ENCODE assay signal across 19 cellular contexts in the genomic region with DNA sequence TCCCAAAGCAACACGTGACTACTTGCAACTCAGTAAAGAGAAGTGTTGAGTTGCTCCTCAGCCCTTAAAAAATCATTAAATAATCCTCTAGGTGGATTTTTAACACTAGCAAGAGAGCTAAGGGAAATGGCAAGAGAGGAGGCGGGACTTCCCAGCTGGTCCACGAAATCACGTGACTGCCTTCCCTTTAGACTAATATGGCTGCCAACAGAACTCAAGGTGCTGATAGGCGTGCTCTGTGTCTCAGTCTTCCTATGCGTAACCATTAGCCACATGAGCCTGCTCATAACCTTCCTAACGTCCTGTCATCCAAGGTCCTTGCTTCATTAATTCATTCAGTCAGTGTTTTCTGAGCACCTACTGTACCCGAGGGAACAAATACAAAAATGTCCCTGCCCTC.
A peak's percentile ranks its signal among the peaks of the same experiment; 100 is the strongest.
DNase-seq lines count a peak whose midpoint lies in the region; ATAC-seq, FAIRE-seq and TF ChIP-seq lines count a peak whose summit lies in the region.
"Had no signal": no experiment of that assay in that cellular context is flagged by ENCODE, and none has a peak within 500 bp of the region (broad histone marks: within the 10 kb centered on the region; RNA-seq: fewer than 3 reads in every experiment).

No MANE protein-coding gene starts in this region.

- TF ChIP-seq EP300 in K562 (IDR thresholded peaks at IDR 0.05; ENCODE audit: low read length): no peak

- no peaks in the 10 kb centered on the region for H3K4me1 ChIP-seq in HCT116 (ENCODE audit: control insufficient read depth in 1 of 2, insufficient read depth in 2 of 2, low read length in 2 of 2)
- H3K4me1 ChIP-seq in K562 (replicated peaks in 1 of 2; ENCODE audit: control insufficient read depth in 2 of 2, insufficient read depth in 2 of 2, low read length in 2 of 2): no peaks in the 10 kb centered on the region
- no peaks in the 10 kb centered on the region for H3K4me1 ChIP-seq in testis
- H3K4me1 ChIP-seq in trophoblast cell (ENCODE audit: control insufficient read depth in 1 of 2, insufficient read depth in 2 of 2, low read length in 2 of 2): peaks cover 0 to 3% of the 10 kb centered on the region in 2 experiments
- H3K4me1 ChIP-seq: BLaER1, Caco-2 had no signal

- H3K27me3 ChIP-seq in HCT116 (ENCODE audit: insufficient read depth, low read length) (no peaks in the 10 kb centered on the region), K562 (ENCODE audit: control insufficient read depth in 2 of 2, insufficient read depth in 2 of 2, low read length in 2 of 2) (no peaks in the 10 kb centered on the region), testis (no peaks in the 10 kb centered on the region), trophoblast cell (ENCODE audit: insufficient read depth, low read length) (no peaks in the 10 kb centered on the region)
- H3K27me3 ChIP-seq: BLaER1 had no signal

- H3K4ac ChIP-seq in trophoblast cell (ENCODE audit: low read depth, low read length): no peak overlapping the region

- H3K36me3 ChIP-seq in HCT116 (ENCODE audit: control insufficient read depth in 1 of 2, insufficient read depth in 2 of 2, low read length in 2 of 2) (no peaks in the 10 kb centered on the region), K562 (ENCODE audit: control insufficient read depth, insufficient read depth, low read length) (no peaks in the 10 kb centered on the region), testis (ENCODE audit: low read depth, missing control alignments) (no peaks in the 10 kb centered on the region), trophoblast cell (ENCODE audit: control insufficient read depth in 1 of 2, insufficient read depth in 2 of 2, low read length in 2 of 2) (peaks cover 6 to 11% of the 10 kb centered on the region in 2 experiments)

- H3K79me2 ChIP-seq in HCT116 (ENCODE audit: insufficient read depth, low read length): no peaks in the 10 kb centered on the region
- no peaks in the 10 kb centered on the region for H3K79me2 ChIP-seq in K562 (ENCODE audit: control insufficient read depth, insufficient read depth, low read length)
- no peaks in the 10 kb centered on the region for H3K79me2 ChIP-seq in trophoblast cell (ENCODE audit: control insufficient read depth, insufficient read depth, low read length, poor library complexity)

- POLR2A ChIA-PET in HCT116 (lab: Charles Lee): no interaction called here
- POLR2A ChIA-PET in K562 (lab: Yijun Ruan, JAX): no interaction called here

- no peak overlapping the region for H2BK5ac ChIP-seq in trophoblast cell (ENCODE audit: low read depth, low read length, poor library complexity)

- CTCF ChIA-PET in HCT116 (lab: Charles Lee) (no interaction called here), K562 (lab: Yijun Ruan, JAX; ENCODE audit: low intra/inter-chr PET ratio) (no interaction called here)

- H3K9me3 ChIP-seq in HCT116 (ENCODE audit: control insufficient read depth in 1 of 2, insufficient read depth in 1 of 2, low read depth in 1 of 2, low read length in 2 of 2) (no peaks in the 10 kb centered on the region), K562 (replicated peaks; ENCODE audit: control insufficient read depth, insufficient read depth, low read depth, low read length) (no peaks in the 10 kb centered on the region), testis (no peaks in the 10 kb centered on the region), trophoblast cell (ENCODE audit: insufficient read depth, low read depth, low read length) (no peaks in the 10 kb centered on the region)
- H3K9me3 ChIP-seq: BLaER1, Caco-2 had no signal

- no peak for TF ChIP-seq CTCF in HCT116 (IDR thresholded peaks at IDR 0.05 in 2 of 3, conservative IDR thresholded peaks at IDR 0.05 in 1 of 3; ENCODE audit: borderline replicate concordance in 1 of 3, insufficient read depth in 1 of 3, low read depth in 2 of 3, low read length in 2 of 3)
- TF ChIP-seq CTCF in K562 (IDR thresholded peaks at IDR 0.05 in 2 of 3, conservative IDR thresholded peaks at IDR 0.05 in 1 of 3; ENCODE audit: insufficient read depth in 2 of 3, low read depth in 1 of 3, low read length in 3 of 3): no peak
- TF ChIP-seq CTCF in testis (IDR thresholded peaks at IDR 0.05): no peak

- H4K20me1 ChIP-seq in HCT116 (ENCODE audit: insufficient read depth) (no peaks in the 10 kb centered on the region), K562 (replicated peaks; ENCODE audit: control insufficient read depth, insufficient read depth, low read length) (no peaks in the 10 kb centered on the region)
- H4K20me1 ChIP-seq: BLaER1 had no signal

- H2AFZ ChIP-seq in HCT116 (ENCODE audit: low read depth, low read length, poor library complexity, severe bottlenecking) (no peak overlapping the region), K562 (ENCODE audit: low read depth, low read length) (no peak overlapping the region), trophoblast cell (ENCODE audit: insufficient read depth, low read length, poor library complexity) (no peak overlapping the region)

- in situ Hi-C loops in K562 (cut with MboI): no loop called here

- no peak overlapping the region for H3K18ac ChIP-seq in trophoblast cell (ENCODE audit: low read length)

- H3K9me2 ChIP-seq in HCT116 (ENCODE audit: insufficient read depth): no peaks in the 10 kb centered on the region

- H3K27ac ChIP-seq in HCT116 (ENCODE audit: low read depth, low read length) (no peak overlapping the region), K562 (ENCODE audit: extremely low read depth, low read depth, low read length) (no peak overlapping the region), testis (no peak overlapping the region), trophoblast cell (ENCODE audit: low read depth, low read length) (no peak overlapping the region)
- H3K27ac ChIP-seq: BLaER1, C4-2B had no signal

- peak; percentile 2 for DNase-seq in HCT116 (ENCODE audit: low read depth, low spot score)
- peak; percentile 0 for DNase-seq in MV-4-11 (lab: John Stamatoyannopoulos, UW)
- DNase-seq in K562 (ENCODE audit: extremely low read depth in 1 of 4, low spot score in 3 of 4): no peak
- peak; percentile 68 for DNase-seq in testis
- DNase-seq in SKM-1 (lab: John Stamatoyannopoulos, UW; ENCODE audit: unreplicated experiment): no peak
- no peak for DNase-seq in trophoblast cell
- DNase-seq: Caco-2; CD4-positive, CD25-positive, alpha-beta regulatory T cell; CD8-positive, alpha-beta T cell; DMS153; DND-41; GOT3; H7; HCEC 1CT had no signal

- no peak overlapping the region for H4K8ac ChIP-seq in trophoblast cell (ENCODE audit: low read depth, low read length)

- ATAC-seq in HCT116: no peak
- no peak for ATAC-seq in K562
- no peak for ATAC-seq in GM21447 (IDR thresholded peaks at IDR 0.05; ENCODE audit: unreplicated experiment)
- ATAC-seq: CD8-positive, alpha-beta T cell had no signal

- no peak overlapping the region for H2BK120ac ChIP-seq in trophoblast cell (ENCODE audit: insufficient read depth, low read length, poor library complexity)

- H3K79me1 ChIP-seq in trophoblast cell (ENCODE audit: low read length): no peaks in the 10 kb centered on the region

- RAD21 ChIA-PET in HCT116 (lab: Charles Lee; ENCODE audit: low non-redundant PET in 1 of 2, low total read pairs in 2 of 2, uncharacterized antibody in 2 of 2, unreplicated experiment in 2 of 2): no interaction called here

- 84% methylated on average over 8 of the region's 8 CpGs for WGBS in K562 (ENCODE audit: insufficient coverage, low coverage, missing lambda C conversion rate)
- WGBS in testis, 2 donors: 66 to 73% methylated on average over 8 of the region's 8 CpGs
- no CpG with 5 or more reads among the region's 8 CpGs for WGBS in trophoblast cell (ENCODE audit: extremely low coverage, insufficient coverage, insufficient read length)

- H3K4me2 ChIP-seq in HCT116 (ENCODE audit: low read length) (no peak overlapping the region), K562 (ENCODE audit: insufficient read depth, low read length) (no peak overlapping the region), trophoblast cell (ENCODE audit: low read length) (no peak overlapping the region)
- H3K4me2 ChIP-seq: BLaER1 had no signal

- no peak overlapping the region for H3K14ac ChIP-seq in trophoblast cell (ENCODE audit: low read length)

- no peak overlapping the region for H2BK12ac ChIP-seq in trophoblast cell (ENCODE audit: low read length)

- TF ChIP-seq RAD21 in HCT116 (IDR thresholded peaks at IDR 0.05; ENCODE audit: low read depth): no peak
- TF ChIP-seq RAD21 in K562 (CRISPR knock-in tag; conservative IDR thresholded peaks at IDR 0.05 in 1 of 2, IDR thresholded peaks at IDR 0.05 in 1 of 2): no peak

- no peak for TF ChIP-seq POLR2A in HCT116 (IDR thresholded peaks at IDR 0.05; ENCODE audit: borderline replicate concordance, extremely low read depth, insufficient read depth, insufficient read length)
- TF ChIP-seq POLR2A in K562 (conservative IDR thresholded peaks at IDR 0.05): no peak
- no peak for TF ChIP-seq POLR2A in testis (IDR thresholded peaks at IDR 0.05)

- no peak overlapping the region for H3K23ac ChIP-seq in trophoblast cell (ENCODE audit: low read length)

- no peak overlapping the region for H3K9ac ChIP-seq in HCT116 (ENCODE audit: low read length)
- H3K9ac ChIP-seq in K562 (ENCODE audit: insufficient read depth in 1 of 2, low read depth in 2 of 2, low read length in 2 of 2): no peak overlapping the region
- no peak overlapping the region for H3K9ac ChIP-seq in trophoblast cell (ENCODE audit: low read length)
- H3K9ac ChIP-seq: BLaER1 had no signal

- no peak overlapping the region for H4K12ac ChIP-seq in trophoblast cell (ENCODE audit: low read depth, low read length)

- intact Hi-C loops in HCT116 (cut with micrococcal nuclease) (no loop called here), K562 (cut with micrococcal nuclease) (no loop called here), testis (cut with DNase I; ENCODE audit: low total_unique reads) (no loop called here)

- no peak for FAIRE-seq in K562 (lab: Jason Lieb, UNC)
- FAIRE-seq: A204.1, G401.6 had no signal

- BruUV-seq in HCT116 (replicated peaks; lab: Mats Ljungman, UMichigan) (no TSS peak), K562 (replicated peaks; lab: Mats Ljungman, UMichigan) (no TSS peak)

- H3K4me3 ChIP-seq in HCT116 (replicated peaks in 1 of 2; ENCODE audit: low read depth in 1 of 2, low read length in 2 of 2) (no peak overlapping the region), K562 (no peak overlapping the region), testis (peak overlapping the region; percentile 0 to 3), trophoblast cell (ENCODE audit: low read depth, low read length) (no peak overlapping the region)
- H3K4me3 ChIP-seq: BLaER1 had no signal

- H2AK5ac ChIP-seq in trophoblast cell (ENCODE audit: low read length): no peak overlapping the region

- no peak overlapping the region for H4K91ac ChIP-seq in trophoblast cell (ENCODE audit: low read depth, low read length)

- H3K9me1 ChIP-seq in K562 (ENCODE audit: control insufficient read depth, insufficient read depth, low read length): no peaks in the 10 kb centered on the region

TF ChIP-seq in HCT116, 20 proteins besides CTCF, POLR2A, EP300 and RAD21 (continues in another document):
- no peak for TF ChIP-seq SP1 (IDR thresholded peaks at IDR 0.05; ENCODE audit: low read depth)

TF ChIP-seq in K562, 482 proteins besides CTCF, POLR2A, EP300 and RAD21 (continues in another document):
- TF ChIP-seq YY1 (IDR thresholded peaks at IDR 0.05; ENCODE audit: borderline replicate concordance in 1 of 3, control insufficient read depth in 1 of 3, extremely low read depth in 1 of 3, insufficient read depth in 3 of 3, insufficient read length in 1 of 3, insufficient replicate concordance in 2 of 3, low read depth in 1 of 3, low read length in 2 of 3): peak in 1 of 3 experiments; percentile 45

Comparison
In these comparisons a context has a peak if more than half of its experiments do, and no peak if none do; other contexts are left out.
1. DNase-seq: peak in HCT116 (single experiment), MV-4-11 (single experiment) and testis (single experiment); none in K562 (0 of 4), SKM-1 (single experiment) and trophoblast cell (0 of 2).
2. H3K4me3 ChIP-seq: peak in testis (2 of 2); none in HCT116 (0 of 2), K562 (single experiment) and trophoblast cell (single experiment).